ENCODE assay signal across 9 cellular contexts in genomic region chr17:62913971-62914370, GRCh38.
"Had no signal": no experiment of that assay in that cellular context is flagged by ENCODE, and none has a peak within 500 bp of the region (broad histone marks: within the 10 kb centered on the region; RNA-seq: fewer than 3 reads in every experiment).

No MANE protein-coding gene starts in this region.

- H3K27ac Mint-ChIP-seq: GM23338, H9 had no signal

- H3K4me3 ChIP-seq: GM23338, K562 had no signal

- H3K4me3 Mint-ChIP-seq: GM23338, H9 had no signal

- H3K4me2 ChIP-seq: GM23338 had no signal

- H2AFZ ChIP-seq: GM23338 had no signal

- ATAC-seq: GM23338, K562 had no signal

- H3K27ac ChIP-seq: HL-60 had no signal

- H3K4me1 Mint-ChIP-seq: GM23338 had no signal

- DNase-seq: H9, HCEC 1CT, IMR-90, KG1 had no signal

- FAIRE-seq: H1, H54, K562 had no signal
